In genomic region chr1:226062558-226063361, GRCh38 we compare ENCODE assay signal across 1 cellular context.
TF ChIP-seq lines count a peak whose summit lies in the region.

TSS of gene H3-3A (plus strand) at chr1:226062716. CDS start at chr1:226064352, 1,636 bp downstream.

TF ChIP-seq in HEK293, 187 proteins besides CTCF, POLR2A, EP300 and RAD21 (continued from another document and continues in another):
- TF ChIP-seq ZNF639 (tag by site-specific recombination; IDR thresholded peaks at IDR 0.05) (peak; percentile 74; the same call in 1 of the 2 replicates), SP2 (tag by site-specific recombination; IDR thresholded peaks at IDR 0.05) (peak; percentile 86), IKZF3 (tag by site-specific recombination; IDR thresholded peaks at IDR 0.05) (peak; percentile 58), ZNF830 (tag by site-specific recombination; IDR thresholded peaks at IDR 0.05; ENCODE audit: low read depth) (no peak), YY1 (tag by site-specific recombination; IDR thresholded peaks at IDR 0.05) (peak; percentile 81), BCL11A (tag by site-specific recombination; IDR thresholded peaks at IDR 0.05; ENCODE audit: low read depth) (no peak), ZBTB10 (tag by site-specific recombination; IDR thresholded peaks at IDR 0.05) (peak; percentile 94), ZXDB (tag by site-specific recombination; IDR thresholded peaks at IDR 0.05) (peak; percentile 80), ZNF398 (tag by site-specific recombination; IDR thresholded peaks at IDR 0.05) (peak; percentile 53; the same call in 1 of the 2 replicates), ZNF391 (tag by site-specific recombination; IDR thresholded peaks at IDR 0.05; ENCODE audit: borderline replicate concordance, low read depth) (0 out of 2 replicates have a peak, but pooled peaks have one; percentile 25), ZNF488 (tag by site-specific recombination; IDR thresholded peaks at IDR 0.05) (no peak), YY2 (tag by site-specific recombination; IDR thresholded peaks at IDR 0.05) (peak; percentile 74), ZNF366 (tag by site-specific recombination; conservative IDR thresholded peaks at IDR 0.05) (peak; percentile 73), ZNF138 (tag by site-specific recombination; IDR thresholded peaks at IDR 0.05; ENCODE audit: borderline replicate concordance) (0 out of 2 replicates have a peak, but pooled peaks have one; percentile 19), GLI4 (tag by site-specific recombination; IDR thresholded peaks at IDR 0.05) (0 out of 2 replicates have a peak, but pooled peaks have one; percentile 18), ZNF580 (tag by site-specific recombination; IDR thresholded peaks at IDR 0.05) (peak; percentile 12; the same call in 1 of the 2 replicates), ZSCAN18 (tag by site-specific recombination; IDR thresholded peaks at IDR 0.05) (no peak), ZNF16 (tag by site-specific recombination; IDR thresholded peaks at IDR 0.05; ENCODE audit: low read depth) (no peak), ZNF10 (tag by site-specific recombination; IDR thresholded peaks at IDR 0.05) (peak; percentile 65), PRDM1 (tag by site-specific recombination; IDR thresholded peaks at IDR 0.05) (0 out of 2 replicates have a peak, but pooled peaks have one; percentile 45), OSR2 (tag by site-specific recombination; IDR thresholded peaks at IDR 0.05) (0 out of 2 replicates have a peak, but pooled peaks have one; percentile 10), GLIS2 (tag by site-specific recombination; IDR thresholded peaks at IDR 0.05) (peak; percentile 61), ZNF221 (tag by site-specific recombination; IDR thresholded peaks at IDR 0.05; ENCODE audit: borderline replicate concordance) (peak; percentile 79; the same call in 1 of the 2 replicates), ZFHX2 (tag by site-specific recombination; conservative IDR thresholded peaks at IDR 0.05) (0 out of 2 replicates have a peak, but pooled peaks have one; percentile 44), ZNF843 (tag by site-specific recombination; IDR thresholded peaks at IDR 0.05) (peak; percentile 42; the same call in 1 of the 2 replicates), KLF16 (tag by site-specific recombination; IDR thresholded peaks at IDR 0.05) (peak; percentile 90), ZNF76 (tag by site-specific recombination; IDR thresholded peaks at IDR 0.05; ENCODE audit: borderline replicate concordance, low read depth) (peak; percentile 87), SP3 (tag by site-specific recombination; IDR thresholded peaks at IDR 0.05) (peak; percentile 83), ZNF513 (tag by site-specific recombination; IDR thresholded peaks at IDR 0.05) (peak; percentile 9; the same call in 1 of the 2 replicates), ZBTB6 (tag by site-specific recombination; IDR thresholded peaks at IDR 0.05) (0 out of 2 replicates have a peak, but pooled peaks have one; percentile 28), ZNF449 (tag by site-specific recombination; IDR thresholded peaks at IDR 0.05) (peak; percentile 95), ZNF610 (tag by site-specific recombination; IDR thresholded peaks at IDR 0.05; ENCODE audit: borderline replicate concordance) (peak; percentile 92), ZNF280D (tag by site-specific recombination; IDR thresholded peaks at IDR 0.05) (peak; percentile 84; the same call in 1 of the 2 replicates), ZBTB44 (tag by site-specific recombination; IDR thresholded peaks at IDR 0.05) (no peak), ZBTB20 (tag by site-specific recombination; IDR thresholded peaks at IDR 0.05) (peak; percentile 88), ZNF561 (tag by site-specific recombination; IDR thresholded peaks at IDR 0.05; ENCODE audit: borderline replicate concordance) (peak; percentile 63), ZNF785 (tag by site-specific recombination; IDR thresholded peaks at IDR 0.05) (0 out of 2 replicates have a peak, but pooled peaks have one; percentile 37), ZSCAN23 (tag by site-specific recombination; IDR thresholded peaks at IDR 0.05) (peak; percentile 77; the same call in 1 of the 2 replicates), ZFP69B (tag by site-specific recombination; IDR thresholded peaks at IDR 0.05) (peak; percentile 80), ZNF274 (IDR thresholded peaks at IDR 0.05; ENCODE audit: low read length) (no peak), ZNF274 (tag by site-specific recombination; IDR thresholded peaks at IDR 0.05; ENCODE audit: borderline replicate concordance) (no peak)
